In genomic region chr10:59176241-59177030, GRCh38 we compare ENCODE assay signal across 8 cellular contexts. TPM values are rescaled to one million over a fixed set of nuclear protein-coding genes. Genes with fewer than 3 reads are reported as not detected.
DNase-seq lines count a peak whose midpoint lies in the region; ATAC-seq and TF ChIP-seq lines count a peak whose summit lies in the region.

TSS of gene PHYHIPL (plus strand) at chr10:59176643. CDS start at chr10:59176854, 211 bp downstream.

- no peak within 1 kb of the TSS for H3K27ac ChIP-seq in A673 (ENCODE audit: low read depth, low read length, poor library complexity, severe bottlenecking)
- H3K27ac ChIP-seq in ascending aorta = no peak within 1 kb of the TSS
- no peak within 1 kb of the TSS for H3K27ac ChIP-seq in stomach

- DNase-seq in A673 (ENCODE audit: low spot score) = peak; percentile 14
- DNase-seq in HuH-7 (ENCODE audit: low spot score) = peak; percentile 50
- DNase-seq in ascending aorta (ENCODE audit: low spot score in 2 of 2) = no peak
- no peak for DNase-seq in kidney epithelial cell (ENCODE audit: low read depth)
- DNase-seq in stomach = no peak
- no peak for DNase-seq in OCI-M1 (lab: John Stamatoyannopoulos, UW)
- no peak for DNase-seq in NCI-H2171 treated with DMSO at 0.1 percent for 48 hours (lab: John Stamatoyannopoulos, UW)

- TF ChIP-seq EP300 in stomach (IDR thresholded peaks at IDR 0.05) = no peak

- TF ChIP-seq CTCF in A673 (conservative IDR thresholded peaks at IDR 0.05; ENCODE audit: low read depth, low read length) = no peak
- no peak for TF ChIP-seq CTCF in ascending aorta (IDR thresholded peaks at IDR 0.05)
- TF ChIP-seq CTCF in kidney epithelial cell (IDR thresholded peaks at IDR 0.05; ENCODE audit: insufficient read depth, low read length, poor library complexity, severe bottlenecking) = no peak
- TF ChIP-seq CTCF in stomach (IDR thresholded peaks at IDR 0.05) = no peak

- CTCF ChIA-PET in A673 (lab: Charles Lee) = no interaction called here

- H3K36me3 ChIP-seq in A673 (ENCODE audit: insufficient read depth, low read length, poor library complexity, severe bottlenecking) (no peaks in the 10 kb centered on the region), ascending aorta (no peaks in the 10 kb centered on the region), kidney epithelial cell (ENCODE audit: control insufficient read depth, insufficient read depth, low read length) (no peaks in the 10 kb centered on the region), stomach (no peaks in the 10 kb centered on the region)

- no TSS peak for BruUV-seq in A673 (replicated peaks; lab: Mats Ljungman, UMichigan)

- H3K4me3 ChIP-seq in A673 (ENCODE audit: low read depth, low read length, poor library complexity, severe bottlenecking) = peak within 1 kb of the TSS; percentile 27
- peak within 1 kb of the TSS; percentile 58 to 62 for H3K4me3 ChIP-seq in ascending aorta
- H3K4me3 ChIP-seq in kidney epithelial cell (ENCODE audit: low read depth, low read length) = peak within 1 kb of the TSS; percentile 23
- H3K4me3 ChIP-seq in stomach = peak within 1 kb of the TSS; percentile 34 to 52 (median 44)

- 1 to 5% (median 3%) methylated on average over 27 to 89 of the region's 90 CpGs for WGBS in stomach, 5 donors

- no peak for ATAC-seq in HG03378 (IDR thresholded peaks at IDR 0.05; ENCODE audit: unreplicated experiment)

- H3K9me3 ChIP-seq in A673 (ENCODE audit: low read depth, low read length, poor library complexity, severe bottlenecking) (no peaks in the 10 kb centered on the region), ascending aorta (no peaks in the 10 kb centered on the region), stomach (no peaks in the 10 kb centered on the region)

- POLR2A ChIA-PET in A673 (lab: Charles Lee; ENCODE audit: low non-redundant PET) = no interaction called here

- peaks cover 61% of the 10 kb centered on the region for H3K27me3 ChIP-seq in A673 (replicated peaks; ENCODE audit: insufficient read depth, low read depth, low read length, poor library complexity)
- H3K27me3 ChIP-seq in ascending aorta = no peaks in the 10 kb centered on the region
- peaks cover 18% of the 10 kb centered on the region for H3K27me3 ChIP-seq in kidney epithelial cell (ENCODE audit: control insufficient read depth, insufficient read depth, low read length)
- H3K27me3 ChIP-seq in stomach = peaks cover 0 to 50% (median 25%) of the 10 kb centered on the region in 3 donors

- no peak for TF ChIP-seq POLR2A in stomach (IDR thresholded peaks at IDR 0.05)

- H3K4me1 ChIP-seq in A673 (ENCODE audit: insufficient read depth, low read length, poor library complexity, severe bottlenecking) = no peaks in the 10 kb centered on the region
- H3K4me1 ChIP-seq in ascending aorta = peaks cover 4 to 15% of the 10 kb centered on the region in 2 donors
- peaks cover 16 to 21% (median 18%) of the 10 kb centered on the region in 4 donors for H3K4me1 ChIP-seq in stomach

- intact Hi-C loops in A673 (cut with micrococcal nuclease; ENCODE audit: unreplicated experiment) (no loop called here), ascending aorta (cut with DNase I) (loop anchor here (5.0 kb wide), 1 partner anchor 99 kb away; no protein-coding TSS in a partner anchor), stomach (cut with DNase I; ENCODE audit: low total_unique reads) (loop anchor here (10.0 kb wide), 1 partner anchor 222 kb away; no protein-coding TSS in a partner anchor)

RNA-seq across cellular contexts. Expression of gene PHYHIPL, which starts in this region (rescaled TPM):
- total RNA-seq in A673 (2021) (0.33 and 0.97 TPM in 2 replicates), ascending aorta (not detected), kidney epithelial cell (0.17 TPM in 1 of 2 replicates, not detected in the other), stomach (1 to 10 TPM in 1 of 5 donors, under 1 TPM in 1, not detected in 3; 0.29 to 5.9 TPM)
- under 1 TPM; 0.12 to 0.61 (median 0.35) TPM for polyA plus RNA-seq in stomach

Comparison
In these comparisons a context has a peak if more than half of its experiments do, and no peak if none do; other contexts are left out.
1. Peak in DNase-seq and H3K4me3 ChIP-seq in A673; RNA of the gene not detected or under 1 TPM.